In genomic region chr1:237041795-237042466, GRCh38 we compare ENCODE assay signal across 8 cellular contexts. TPM values are rescaled to one million over a fixed set of nuclear protein-coding genes. Genes with fewer than 3 reads are reported as not detected.
DNase-seq lines count a peak whose midpoint lies in the region; ATAC-seq and TF ChIP-seq lines count a peak whose summit lies in the region.

RYR2 (plus strand) TSS chr1:237042184; CDS start chr1:237042522, 338 bp downstream.

- H3K9me3 ChIP-seq in BE2C (no peaks in the 10 kb centered on the region), mucosa of rectum (ENCODE audit: control insufficient read depth in 2 of 2, low read length in 2 of 2) (peaks cover 0 to 3% of the 10 kb centered on the region in 2 donors)

- CTCF ChIA-PET in RWPE1 (lab: Yijun Ruan, JAX), result interaction anchor here (0.5 to 0.6 kb wide), 2 partner anchors 84 to 154 kb away, joined by 3 to 4 read pairs; no protein-coding TSS in a partner anchor

- H3K27me3 ChIP-seq in BE2C, result peaks cover 58% of the 10 kb centered on the region
- H3K27me3 ChIP-seq in mucosa of rectum (ENCODE audit: control insufficient read depth in 2 of 2, insufficient read depth in 2 of 2, low read length in 2 of 2), result peaks cover 8 to 36% of the 10 kb centered on the region in 2 donors

- H3K27ac ChIP-seq in mucosa of rectum (ENCODE audit: low read depth in 2 of 2, low read length in 2 of 2), result no peak within 1 kb of the TSS
- H3K27ac ChIP-seq in RWPE1, result no peak within 1 kb of the TSS

- ATAC-seq in HG03280 (IDR thresholded peaks at IDR 0.05; ENCODE audit: unreplicated experiment), result no peak

- H3K36me3 ChIP-seq in BE2C (no peaks in the 10 kb centered on the region), mucosa of rectum (ENCODE audit: control insufficient read depth in 2 of 2, insufficient read depth in 2 of 2, low read length in 2 of 2) (no peaks in the 10 kb centered on the region)

- peak; percentile 53 for TF ChIP-seq CTCF in BE2C (IDR thresholded peaks at IDR 0.05; ENCODE audit: low read depth, low read length)
- no peak for TF ChIP-seq CTCF in RWPE1 (conservative IDR thresholded peaks at IDR 0.05; ENCODE audit: low read depth)

- DNase-seq in BE2C (peak; percentile 62), NCI-H2081 (lab: John Stamatoyannopoulos, UW) (peak; percentile 68 to 77), ecto neural progenitor cell (ENCODE audit: low spot score) (peak; percentile 85), medulla oblongata (ENCODE audit: extremely low spot score) (no peak), HT-29 (ENCODE audit: low spot score) (no peak), RWPE1 (ENCODE audit: low spot score) (no peak)

- POLR2A ChIA-PET in RWPE1 (lab: Yijun Ruan, JAX; ENCODE audit: low non-redundant PET), result no interaction called here

- H3K4me3 ChIP-seq in BE2C (ENCODE audit: low read depth, low read length) (peak within 1 kb of the TSS; percentile 41), mucosa of rectum (ENCODE audit: low read length in 2 of 2) (peak within 1 kb of the TSS; percentile 24 to 46)

- H3K4me1 ChIP-seq in BE2C (no peaks in the 10 kb centered on the region), mucosa of rectum (ENCODE audit: control insufficient read depth in 2 of 2, insufficient read depth in 2 of 2, low read length in 2 of 2) (no peaks in the 10 kb centered on the region)

- H3K9ac ChIP-seq in mucosa of rectum (ENCODE audit: low read depth in 1 of 2, low read length in 2 of 2), result no peak within 1 kb of the TSS

RNA-seq across cellular contexts. Expression of gene RYR2, which starts in this region (rescaled TPM):
- 4.3 TPM for polyA plus RNA-seq in BE2C (2012; ENCODE audit: insufficient read depth, insufficient read length, low read depth)
- not detected in 2 replicates for total RNA-seq in HT-29 (2014; rRNA removed; shearing (Covaris generic))

Comparison
In these comparisons a context has a peak if more than half of its experiments do, and no peak if none do; other contexts are left out.
1. DNase-seq: peak in BE2C (single experiment), NCI-H2081 (2 of 2) and ecto neural progenitor cell (single experiment); none in medulla oblongata (single experiment), HT-29 (single experiment) and RWPE1 (single experiment).